ENCODE assay signal across 20 cellular contexts in genomic region chr2:37507703-37508102, GRCh38.
A peak's percentile ranks its signal among the peaks of the same experiment; 100 is the strongest.
DNase-seq lines count a peak whose midpoint lies in the region; ATAC-seq and TF ChIP-seq lines count a peak whose summit lies in the region.
"Had no signal": no experiment of that assay in that cellular context is flagged by ENCODE, and none has a peak within 500 bp of the region (broad histone marks: within the 10 kb centered on the region; RNA-seq: fewer than 3 reads in every experiment).

No MANE protein-coding gene starts in this region.

- DNase-seq in choroid plexus epithelial cell (ENCODE audit: low read depth) (peak; percentile 13), left ventricle myocardium inferior (no peak), psoas muscle (no peak)
- no peak for DNase-seq in stimulated activated CD4-positive, alpha-beta T cell treated with anti-CD3 and anti-CD28 coated beads, Interleukin-15, amount 100 ng/mL, for 24 hours
- DNase-seq: activated effector memory CD4-positive, alpha-beta T cell treated with Interleukin-2 at 50 U/mL for 16 hours; activated naive CD8-positive, alpha-beta T cell treated with anti-CD3 and anti-CD28 coated beads for 36 hours; activated T-cell treated with anti-CD3 and anti-CD28 coated beads for 4 hours; aorta; central memory CD4-positive, alpha-beta T cell; dermis blood vessel endothelial cell; kidney; stimulated activated CD4-positive, alpha-beta T cell treated with anti-CD3 and anti-CD28 coated beads, Interleukin-1b, Interleukin-23, amount 100 ng/mL, for 48 hours; stimulated activated CD8-positive, alpha-beta memory T cell treated with anti-CD3 and anti-CD28 coated beads, Interleukin-4, amount 100 ng/mL, for 48 hours; stomach had no signal

- H3K4me3 ChIP-seq in choroid plexus epithelial cell (ENCODE audit: low read depth, low read length) (no peak overlapping the region), left ventricle myocardium inferior (no peak overlapping the region), psoas muscle (peak overlapping the region; percentile 1)
- H3K4me3 ChIP-seq: neural progenitor cell, skin epidermis, stomach had no signal

- H3K9me3 ChIP-seq in left ventricle myocardium inferior (replicated peaks) (no peaks in the 10 kb centered on the region), psoas muscle (no peaks in the 10 kb centered on the region)
- H3K9me3 ChIP-seq: stomach had no signal

- no peaks in the 10 kb centered on the region for H3K36me3 ChIP-seq in left ventricle myocardium inferior
- no peaks in the 10 kb centered on the region for H3K36me3 ChIP-seq in psoas muscle (ENCODE audit: insufficient read depth in 1 of 2, low read depth in 1 of 2)
- H3K36me3 ChIP-seq: neural progenitor cell, stomach had no signal

- ATAC-seq in psoas muscle: peak; percentile 62 to 87 (median 80)
- no peak for ATAC-seq in HG03196 (IDR thresholded peaks at IDR 0.05; ENCODE audit: unreplicated experiment)
- no peak for ATAC-seq in HG03280 (IDR thresholded peaks at IDR 0.05; ENCODE audit: unreplicated experiment)
- ATAC-seq in HG03378 (IDR thresholded peaks at IDR 0.05; ENCODE audit: unreplicated experiment): no peak

- TF ChIP-seq CTCF in choroid plexus epithelial cell (conservative IDR thresholded peaks at IDR 0.05; ENCODE audit: low read depth, low read length) (no peak), left ventricle myocardium inferior (IDR thresholded peaks at IDR 0.05; ENCODE audit: borderline replicate concordance) (no peak), psoas muscle (IDR thresholded peaks at IDR 0.05) (no peak)

- 30 to 41% (median 40%) methylated on average over 6 of the region's 6 CpGs for WGBS in psoas muscle, 3 donors

- peaks cover 37% of the 10 kb centered on the region for H3K4me1 ChIP-seq in left ventricle myocardium inferior
- peaks cover 20% of the 10 kb centered on the region for H3K4me1 ChIP-seq in psoas muscle
- H3K4me1 ChIP-seq: parathyroid adenoma had no signal

- H3K27ac ChIP-seq in left ventricle myocardium inferior (replicated peaks) (peak overlapping the region; percentile 89), psoas muscle (peak overlapping the region; percentile 77)
- H3K27ac ChIP-seq: neural progenitor cell, parathyroid adenoma had no signal

- intact Hi-C loops in left ventricle myocardium inferior (cut with micrococcal nuclease) (no loop called here), psoas muscle (cut with DNase I) (loop anchor here in 1 of 2 donors (5.0 kb wide), 1 partner anchor 80 kb away; no protein-coding TSS in a partner anchor)

- H3K27me3 ChIP-seq in left ventricle myocardium inferior (ENCODE audit: low read depth) (no peaks in the 10 kb centered on the region), psoas muscle (ENCODE audit: insufficient read depth in 3 of 3, low read length in 2 of 3) (no peaks in the 10 kb centered on the region)
- H3K27me3 ChIP-seq: neural progenitor cell, stomach had no signal

Comparison
In these comparisons a context has a peak if more than half of its experiments do, and no peak if none do; other contexts are left out.
1. ATAC-seq: peak in psoas muscle (4 of 4); none in HG03196 (single experiment), HG03280 (single experiment) and HG03378 (single experiment).